Comparison of ENCODE assay signal across 11 cellular contexts in the genomic region with DNA sequence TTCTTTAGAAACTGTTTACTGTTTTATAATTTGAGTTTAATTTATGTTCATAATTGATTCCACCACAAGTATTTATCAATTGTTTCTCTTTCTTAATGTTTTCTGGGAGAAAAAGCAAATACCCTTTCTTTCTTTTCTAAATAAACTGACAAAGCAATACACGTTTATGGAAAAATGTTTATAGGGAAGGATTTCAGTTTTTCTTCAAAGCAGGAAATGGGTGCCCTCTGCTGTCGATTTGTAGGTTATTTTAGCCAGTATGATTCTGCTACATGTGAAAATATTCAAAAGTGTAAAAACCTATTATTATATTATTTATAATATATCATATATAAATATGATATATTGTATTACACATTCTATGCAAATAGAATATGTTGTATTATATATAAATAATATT.
DNase-seq lines count a peak whose midpoint lies in the region; ATAC-seq, FAIRE-seq and TF ChIP-seq lines count a peak whose summit lies in the region.
"Had no signal": no experiment of that assay in that cellular context is flagged by ENCODE, and none has a peak within 500 bp of the region (broad histone marks: within the 10 kb centered on the region; RNA-seq: fewer than 3 reads in every experiment).

No MANE protein-coding gene starts in this region.

- POLR2A ChIA-PET in RWPE1 (lab: Yijun Ruan, JAX; ENCODE audit: low non-redundant PET): no interaction called here
- POLR2A ChIA-PET in naive thymus-derived CD8-positive, alpha-beta T cell (lab: Charles Lee): no interaction called here

- H3K4me1 ChIP-seq in left ventricle myocardium inferior: no peaks in the 10 kb centered on the region
- no peaks in the 10 kb centered on the region for H3K4me1 ChIP-seq in right atrium auricular region

- H3K9me3 Mint-ChIP-seq in naive thymus-derived CD8-positive, alpha-beta T cell: peaks cover 0 to 20% (median 13%) of the 10 kb centered on the region in 9 donors
- H3K9me3 Mint-ChIP-seq: dendritic cell treated with granulocyte-macrophage colony-stimulating factor and Interleukin-4, amounts not matched to agents 40 ng/mL and 50 ng/mL, for 4 days had no signal

- H3K27ac Mint-ChIP-seq in naive thymus-derived CD8-positive, alpha-beta T cell: no peak overlapping the region
- H3K27ac Mint-ChIP-seq: activated CD4-positive, alpha-beta T cell treated with anti-CD3 and anti-CD28 coated beads for 36 hours; dendritic cell treated with granulocyte-macrophage colony-stimulating factor and Interleukin-4, amounts not matched to agents 40 ng/mL and 50 ng/mL, for 4 days; natural killer cell treated with Interleukin-12 subunit alpha and Interleukin-12 subunit beta and Interleukin-15 and Interleukin-18, amount 100 ng/mL, for 72 hours had no signal

- H3K36me3 ChIP-seq in left ventricle myocardium inferior (no peaks in the 10 kb centered on the region), right atrium auricular region (no peaks in the 10 kb centered on the region)

- no peak for ATAC-seq in naive thymus-derived CD8-positive, alpha-beta T cell
- ATAC-seq in HG02571 (IDR thresholded peaks at IDR 0.05; ENCODE audit: unreplicated experiment): no peak
- ATAC-seq: activated CD4-positive, alpha-beta T cell treated with anti-CD3 and anti-CD28 coated beads for 36 hours; natural killer cell treated with Interleukin-12 subunit alpha and Interleukin-12 subunit beta and Interleukin-15 and Interleukin-18, amount 100 ng/mL, for 72 hours had no signal

- H3K27ac ChIP-seq in left ventricle myocardium inferior (replicated peaks) (no peak overlapping the region), right atrium auricular region (no peak overlapping the region), RWPE1 (no peak overlapping the region)

- no peak for DNase-seq in left ventricle myocardium inferior
- DNase-seq in right atrium auricular region (ENCODE audit: low spot score): no peak
- DNase-seq in RWPE1 (ENCODE audit: low spot score): no peak
- DNase-seq in frontal cortex (ENCODE audit: low spot score in 2 of 2): no peak
- no peak for DNase-seq in activated naive CD4-positive, alpha-beta T cell (lab: John Stamatoyannopoulos, UW)
- no peak for DNase-seq in NCI-H1436 treated with DMSO at 0.1 percent for 48 hours (lab: John Stamatoyannopoulos, UW)
- no peak for DNase-seq in naive thymus-derived CD8-positive, alpha-beta T cell
- DNase-seq: activated CD4-positive, alpha-beta T cell treated with anti-CD3 and anti-CD28 coated beads for 36 hours had no signal

- no peaks in the 10 kb centered on the region for H3K4me1 Mint-ChIP-seq in naive thymus-derived CD8-positive, alpha-beta T cell
- H3K4me1 Mint-ChIP-seq: activated CD4-positive, alpha-beta T cell treated with anti-CD3 and anti-CD28 coated beads for 36 hours had no signal

- H3K4me3 Mint-ChIP-seq in naive thymus-derived CD8-positive, alpha-beta T cell: no peak overlapping the region
- H3K4me3 Mint-ChIP-seq: activated CD4-positive, alpha-beta T cell treated with anti-CD3 and anti-CD28 coated beads for 36 hours; dendritic cell treated with granulocyte-macrophage colony-stimulating factor and Interleukin-4, amounts not matched to agents 40 ng/mL and 50 ng/mL, for 4 days; natural killer cell treated with Interleukin-12 subunit alpha and Interleukin-12 subunit beta and Interleukin-15 and Interleukin-18, amount 100 ng/mL, for 72 hours had no signal

- peak; percentile 92 for FAIRE-seq in frontal cortex (lab: Jason Lieb, UNC)

- H3K4me3 ChIP-seq in left ventricle myocardium inferior (no peak overlapping the region), right atrium auricular region (no peak overlapping the region)

- TF ChIP-seq CTCF in left ventricle myocardium inferior (IDR thresholded peaks at IDR 0.05; ENCODE audit: borderline replicate concordance): peak; percentile 38
- TF ChIP-seq CTCF in right atrium auricular region (IDR thresholded peaks at IDR 0.05): peak in 1 of 2 donors; percentile 46
- TF ChIP-seq CTCF in RWPE1 (conservative IDR thresholded peaks at IDR 0.05; ENCODE audit: low read depth): peak; percentile 27; the same call in 1 of the 2 replicates

- no peaks in the 10 kb centered on the region for H3K9me3 ChIP-seq in left ventricle myocardium inferior (replicated peaks)
- no peaks in the 10 kb centered on the region for H3K9me3 ChIP-seq in right atrium auricular region

- no peaks in the 10 kb centered on the region for H3K27me3 Mint-ChIP-seq in naive thymus-derived CD8-positive, alpha-beta T cell
- H3K27me3 Mint-ChIP-seq: activated CD4-positive, alpha-beta T cell treated with anti-CD3 and anti-CD28 coated beads for 36 hours; dendritic cell treated with granulocyte-macrophage colony-stimulating factor and Interleukin-4, amounts not matched to agents 40 ng/mL and 50 ng/mL, for 4 days; natural killer cell treated with Interleukin-12 subunit alpha and Interleukin-12 subunit beta and Interleukin-15 and Interleukin-18, amount 100 ng/mL, for 72 hours had no signal

- intact Hi-C loops in left ventricle myocardium inferior (cut with micrococcal nuclease): no loop called here

- H3K27me3 ChIP-seq in left ventricle myocardium inferior (ENCODE audit: low read depth): no peaks in the 10 kb centered on the region
- H3K27me3 ChIP-seq in right atrium auricular region: no peaks in the 10 kb centered on the region

- CTCF ChIA-PET in RWPE1 (lab: Yijun Ruan, JAX): no interaction called here

- H3K36me3 Mint-ChIP-seq in naive thymus-derived CD8-positive, alpha-beta T cell: no peaks in the 10 kb centered on the region
